13 cellular contexts compared by ENCODE assay signal in the genomic region with DNA sequence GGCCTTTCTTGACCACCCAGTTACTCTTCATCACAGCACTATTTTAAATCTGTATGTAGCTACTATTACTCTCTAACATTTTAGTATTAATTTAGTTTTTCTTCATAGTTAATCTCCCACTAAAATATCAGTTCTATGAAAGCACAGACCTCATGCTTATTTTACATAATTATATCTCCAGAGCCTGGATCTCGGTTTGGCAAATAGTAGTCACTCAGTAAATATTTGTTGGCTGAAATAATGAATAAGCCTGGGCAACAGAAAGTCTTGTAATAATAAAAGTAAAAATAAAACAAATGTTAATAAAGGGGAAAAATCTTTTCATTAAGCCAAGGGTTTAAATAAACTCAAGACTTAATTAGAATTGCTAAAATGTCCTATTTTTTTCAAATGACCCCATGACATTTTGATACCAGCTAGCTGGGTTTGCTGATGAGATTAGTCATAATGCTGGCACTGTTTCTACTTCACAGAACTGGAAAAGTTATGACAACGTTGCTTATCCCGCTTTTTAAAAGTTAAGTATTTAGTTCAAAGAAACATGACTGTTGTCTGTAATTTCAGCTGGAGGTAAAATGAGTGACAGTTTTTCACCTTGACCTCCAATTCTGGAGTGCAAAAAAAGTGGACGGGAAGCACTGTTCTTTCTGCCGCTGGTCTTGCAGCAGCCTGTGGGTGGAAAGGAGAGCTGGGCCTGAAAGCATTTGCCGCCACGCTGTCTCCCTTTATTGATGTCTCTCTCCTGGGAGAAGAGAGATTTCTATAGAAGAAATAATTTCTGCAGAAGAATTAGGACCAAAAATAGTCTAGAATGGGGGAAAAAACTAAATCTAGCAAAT.
DNase-seq lines count a peak whose midpoint lies in the region; FAIRE-seq and TF ChIP-seq lines count a peak whose summit lies in the region.
"Had no signal": no experiment of that assay in that cellular context is flagged by ENCODE, and none has a peak within 500 bp of the region (broad histone marks: within the 10 kb centered on the region; RNA-seq: fewer than 3 reads in every experiment).

No MANE protein-coding gene starts in this region.

- peaks cover 14% of the 10 kb centered on the region for H3K4me1 ChIP-seq in BLaER1
- no peaks in the 10 kb centered on the region for H3K4me1 ChIP-seq in MM.1S (ENCODE audit: low read length)

- H3K4me2 ChIP-seq in BLaER1, result peak overlapping the region; percentile 37
- H3K4me2 ChIP-seq in MM.1S (ENCODE audit: low read depth, low read length), result no peak overlapping the region

- H3K27me3 Mint-ChIP-seq in nephron (ENCODE audit: low read depth), result no peaks in the 10 kb centered on the region

- no peak overlapping the region for H3K4me3 Mint-ChIP-seq in nephron

- DNase-seq in fibroblast of peridontal ligament (ENCODE audit: extremely low read depth), result peak; percentile 38
- no peak for DNase-seq in urothelium cell line (ENCODE audit: low spot score)
- DNase-seq in activated T-cell treated with anti-CD3 and anti-CD28 coated beads, Interleukin-2, amount 50 U/mL, for 48 hours, result no peak
- DNase-seq in MM.1S, result no peak
- DNase-seq in NCI-H2227 (lab: John Stamatoyannopoulos, UW; ENCODE audit: unreplicated experiment), result no peak
- DNase-seq: activated gamma-delta T cell, DMS79, mammary epithelial cell, NCI-H2171 had no signal

- no peak overlapping the region for H2AFZ ChIP-seq in MM.1S (ENCODE audit: low read length)

- peaks cover 10% of the 10 kb centered on the region for H3K9me3 ChIP-seq in BLaER1
- no peaks in the 10 kb centered on the region for H3K9me3 ChIP-seq in MM.1S (replicated peaks; ENCODE audit: insufficient read depth, low read length)
- H3K9me3 ChIP-seq: thoracic aorta had no signal

- H3K27me3 ChIP-seq in BLaER1 (no peaks in the 10 kb centered on the region), MM.1S (replicated peaks; ENCODE audit: insufficient read depth, low read length) (no peaks in the 10 kb centered on the region)

- H3K79me2 ChIP-seq in MM.1S (ENCODE audit: low read length), result no peaks in the 10 kb centered on the region

- H3K9me2 ChIP-seq in MM.1S (replicated peaks; ENCODE audit: insufficient read depth, low read length), result no peaks in the 10 kb centered on the region

- FAIRE-seq in urothelium cell line (lab: Jason Lieb, UNC), result no peak

- no peaks in the 10 kb centered on the region for H3F3A ChIP-seq in MM.1S (ENCODE audit: insufficient read depth, low read length)

- no peak overlapping the region for H3K9ac ChIP-seq in BLaER1
- no peak overlapping the region for H3K9ac ChIP-seq in MM.1S (ENCODE audit: low read length)

- H3K36me3 ChIP-seq in BLaER1 (no peaks in the 10 kb centered on the region), MM.1S (replicated peaks; ENCODE audit: insufficient read depth, low read length) (no peaks in the 10 kb centered on the region)
- H3K36me3 ChIP-seq: thoracic aorta had no signal

- H3K4me3 ChIP-seq in BLaER1 (no peak overlapping the region), MM.1S (ENCODE audit: low read length) (no peak overlapping the region)
- H3K4me3 ChIP-seq: thoracic aorta had no signal

- no peaks in the 10 kb centered on the region for H3K9me3 Mint-ChIP-seq in nephron

- TF ChIP-seq CTCF in VCaP (conservative IDR thresholded peaks at IDR 0.05), result no peak
- no peak for TF ChIP-seq CTCF in nephron (IDR thresholded peaks at IDR 0.05; ENCODE audit: unreplicated experiment in 3 of 3)
- TF ChIP-seq CTCF in MM.1S (IDR thresholded peaks at IDR 0.05; ENCODE audit: low read length), result no peak

- peaks cover 49% of the 10 kb centered on the region for H3K4me1 Mint-ChIP-seq in nephron

- H3K36me3 Mint-ChIP-seq in nephron (ENCODE audit: low read depth), result no peaks in the 10 kb centered on the region

- H3K27ac ChIP-seq in BLaER1 (no peak overlapping the region), VCaP (peak overlapping the region; percentile 90), MM.1S (ENCODE audit: low read length) (no peak overlapping the region)

- peak overlapping the region; percentile 81 to 89 (median 88) for H3K27ac Mint-ChIP-seq in nephron

- H4K20me1 ChIP-seq in BLaER1, result no peaks in the 10 kb centered on the region
- no peaks in the 10 kb centered on the region for H4K20me1 ChIP-seq in MM.1S (ENCODE audit: insufficient read depth, low read length)
